ENCODE assay signal across 8 cellular contexts in genomic region chr12:109807954-109808353, GRCh38. TPM values are rescaled to one million over a fixed set of nuclear protein-coding genes. Genes with fewer than 3 reads are reported as not detected.
"Had no signal": no experiment of that assay in that cellular context is flagged by ENCODE, and none has a peak within 500 bp of the region (broad histone marks: within the 10 kb centered on the region; RNA-seq: fewer than 3 reads in every experiment).

No MANE protein-coding gene starts in this region.

- H3K9me3 Mint-ChIP-seq: IgD-negative memory B cell had no signal

- H3K4me2 ChIP-seq: KMS-11 had no signal

- H3K9ac ChIP-seq: KMS-11 had no signal

- H3K27ac ChIP-seq: HL-60, KMS-11 had no signal

- DNase-seq: IMR-90, KBM-7, KG1 had no signal

- H3K4me3 Mint-ChIP-seq: IgD-negative memory B cell had no signal

- H3K27ac Mint-ChIP-seq: IgD-negative memory B cell had no signal

- H3K4me1 Mint-ChIP-seq: IgD-negative memory B cell had no signal

- H3K36me3 Mint-ChIP-seq: IgD-negative memory B cell had no signal

- H3K27me3 Mint-ChIP-seq: IgD-negative memory B cell had no signal

- FAIRE-seq: HTR-8/SVneo had no signal

RNA-seq across cellular contexts. Expression of gene TRPV4, which starts 25.2 kb away (rescaled TPM):
- total RNA-seq: HT-29 had no signal
- polyA plus RNA-seq: IgD-negative memory B cell had no signal
